Comparison of ENCODE assay signal across 8 cellular contexts in the genomic region with DNA sequence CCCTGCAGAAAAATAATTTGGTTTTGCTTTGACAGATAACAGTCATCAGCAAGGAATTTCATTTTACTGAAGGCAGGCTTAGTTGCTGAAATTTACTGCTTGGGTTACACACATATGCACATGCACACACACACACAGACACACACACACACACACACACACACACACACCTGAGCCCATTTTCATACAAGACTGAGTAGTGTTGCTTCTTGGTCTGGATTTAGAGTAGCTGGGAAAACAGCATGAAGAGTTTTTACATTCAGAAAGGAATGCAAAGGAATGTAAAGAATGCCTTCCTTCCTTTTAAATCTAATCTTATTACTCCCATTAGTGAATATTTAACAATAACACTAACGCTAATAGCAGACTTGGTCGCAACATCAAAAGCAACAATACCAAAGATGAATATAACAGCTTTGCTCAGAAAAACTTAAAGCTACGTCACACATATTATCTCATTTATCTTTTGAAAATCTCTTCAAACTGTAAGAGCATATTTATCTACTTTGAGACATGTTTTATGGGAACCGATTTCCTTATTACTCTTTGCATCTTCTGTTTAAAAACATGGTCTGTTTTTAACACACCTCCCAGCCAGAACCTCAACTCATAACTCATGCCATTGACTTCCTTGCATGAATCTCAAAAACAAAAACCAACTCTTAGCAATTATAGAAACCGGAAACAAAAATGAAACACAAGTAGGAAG. TPM values are rescaled to one million over a fixed set of nuclear protein-coding genes. Genes with fewer than 3 reads are reported as not detected.
A peak's percentile ranks its signal among the peaks of the same experiment; 100 is the strongest.
DNase-seq lines count a peak whose midpoint lies in the region; ATAC-seq and TF ChIP-seq lines count a peak whose summit lies in the region.

No MANE protein-coding gene starts in this region.

- H3K4me1 Mint-ChIP-seq in CD4-positive, alpha-beta T cell (ENCODE audit: low read depth) = peaks cover 90% of the 10 kb centered on the region
- peaks cover 43% of the 10 kb centered on the region for H3K4me1 Mint-ChIP-seq in GM23338

- no peak for DNase-seq in CD4-positive, alpha-beta T cell
- DNase-seq in GM23338 (ENCODE audit: low spot score) (peak; percentile 67), T1000 (lab: John Stamatoyannopoulos, UW) (peak; percentile 4), kidney glomerular epithelial cell (lab: John Stamatoyannopoulos, UW) (peak; percentile 77), hippocampal formation (lab: John Stamatoyannopoulos, UW) (no peak), colonic mucosa (no peak), posterior cingulate gyrus (no peak)

- H3K79me2 ChIP-seq in GM23338 (replicated peaks; ENCODE audit: insufficient read depth) = no peaks in the 10 kb centered on the region

- no peak overlapping the region for H3K9ac ChIP-seq in colonic mucosa (ENCODE audit: low read depth in 2 of 2, low read length in 2 of 2)

- peak overlapping the region; percentile 65 for H3K4me3 Mint-ChIP-seq in CD4-positive, alpha-beta T cell
- H3K4me3 Mint-ChIP-seq in GM23338 = no peak overlapping the region

- 0 out of 2 replicates have a peak, but pooled peaks cover 10% of the 10 kb centered on the region for H3K9me2 ChIP-seq in GM23338 (ENCODE audit: insufficient read depth)

- no peaks in the 10 kb centered on the region for H3K27me3 Mint-ChIP-seq in CD4-positive, alpha-beta T cell
- H3K27me3 Mint-ChIP-seq in GM23338 (ENCODE audit: insufficient read depth, low read depth, poor library complexity) = peaks cover 5% of the 10 kb centered on the region

- H2AFZ ChIP-seq in GM23338 = no peak overlapping the region

- no peaks in the 10 kb centered on the region for H4K20me1 ChIP-seq in GM23338 (replicated peaks; ENCODE audit: insufficient read depth)

- peak; percentile 64 for ATAC-seq in CD4-positive, alpha-beta T cell (ENCODE audit: poor library complexity)
- ATAC-seq in GM23338 (no peak; the same call in 2 of the 3 replicates), HG03378 (IDR thresholded peaks at IDR 0.05; ENCODE audit: unreplicated experiment) (no peak)

- CTCF ChIA-PET in CD4-positive, alpha-beta T cell (lab: Charles Lee) = interaction anchor here (2.8 kb wide), 1 partner anchor 191 kb away, joined by 6 read pairs; no protein-coding TSS in a partner anchor

- H3K9me3 Mint-ChIP-seq in CD4-positive, alpha-beta T cell = peaks cover 2% of the 10 kb centered on the region
- peaks cover 3% of the 10 kb centered on the region for H3K9me3 Mint-ChIP-seq in GM23338

- POLR2A ChIA-PET in CD4-positive, alpha-beta T cell (lab: Charles Lee) = interaction anchor here (0.6 to 6.3 kb wide), 8 partner anchors 9 to 192 kb away, joined by 3 to 38 read pairs (median 4); a partner anchor contains a TSS

- no peak overlapping the region for H3K4me3 ChIP-seq in GM23338
- H3K4me3 ChIP-seq in colonic mucosa = no peak overlapping the region

- H3K4me2 ChIP-seq in GM23338 = peak overlapping the region; percentile 39

- H3K4me1 ChIP-seq in GM23338 (ENCODE audit: insufficient read depth) (peaks cover 38% of the 10 kb centered on the region), colonic mucosa (peaks cover 7% of the 10 kb centered on the region)

- no peaks in the 10 kb centered on the region for H3F3A ChIP-seq in GM23338 (replicated peaks; ENCODE audit: low read depth)

- H3K27me3 ChIP-seq in CD4-positive, alpha-beta T cell (ENCODE audit: control insufficient read depth, insufficient read depth, low read length) = no peaks in the 10 kb centered on the region
- H3K27me3 ChIP-seq in GM23338 (ENCODE audit: insufficient read depth) (no peaks in the 10 kb centered on the region), colonic mucosa (no peaks in the 10 kb centered on the region)

- intact Hi-C loops in CD4-positive, alpha-beta T cell (cut with DNase I, micrococcal nuclease) = loop anchor here in 1 of 2 experiments (1.0 to 5.0 kb wide), 3 partner anchors 13 to 104 kb away; no protein-coding TSS in a partner anchor
- intact Hi-C loops in colonic mucosa (cut with DNase I) (no loop called here), posterior cingulate gyrus (cut with DNase I) (no loop called here)

- no peak for TF ChIP-seq CTCF in CD4-positive, alpha-beta T cell (IDR thresholded peaks at IDR 0.05)
- no peak for TF ChIP-seq CTCF in GM23338 (conservative IDR thresholded peaks at IDR 0.05; ENCODE audit: low read depth in 2 of 2)
- no peak for TF ChIP-seq CTCF in colonic mucosa (IDR thresholded peaks at IDR 0.05)

- H3K9me3 ChIP-seq in CD4-positive, alpha-beta T cell (ENCODE audit: control insufficient read depth, low read length) = no peaks in the 10 kb centered on the region
- no peaks in the 10 kb centered on the region for H3K9me3 ChIP-seq in colonic mucosa

- H3K36me3 Mint-ChIP-seq in CD4-positive, alpha-beta T cell (ENCODE audit: low read depth) = peaks cover 52% of the 10 kb centered on the region
- H3K36me3 Mint-ChIP-seq in GM23338 (ENCODE audit: low read depth) = peaks cover 4% of the 10 kb centered on the region; the same call in 1 of the 3 replicates

- H3K27ac ChIP-seq in CD4-positive, alpha-beta T cell (ENCODE audit: low read depth, low read length) = peak overlapping the region; percentile 56
- no peak overlapping the region; the same call in 1 of the 2 replicates for H3K27ac ChIP-seq in GM23338 (ENCODE audit: low read depth)
- no peak overlapping the region for H3K27ac ChIP-seq in colonic mucosa

- peak overlapping the region; percentile 91 for H3K27ac Mint-ChIP-seq in CD4-positive, alpha-beta T cell
- no peak overlapping the region; the same call in 1 of the 2 replicates for H3K27ac Mint-ChIP-seq in GM23338

- H3K36me3 ChIP-seq in GM23338 (ENCODE audit: insufficient read depth) (no peaks in the 10 kb centered on the region), colonic mucosa (no peaks in the 10 kb centered on the region)

TF ChIP-seq in GM23338, 12 proteins besides CTCF, POLR2A, EP300 and RAD21:
- TF ChIP-seq EZH2phosphoT487 (IDR thresholded peaks at IDR 0.05; ENCODE audit: unreplicated experiment) (no peak), POLR2AphosphoS5 (IDR thresholded peaks at IDR 0.05; ENCODE audit: low read depth) (no peak), STAT1 (IDR thresholded peaks at IDR 0.05; ENCODE audit: unreplicated experiment) (no peak), ZNF114 (CRISPR knock-in tag; IDR thresholded peaks at IDR 0.05) (no peak), ZNF331 (CRISPR knock-in tag; IDR thresholded peaks at IDR 0.05; ENCODE audit: low read depth) (no peak), JUNB (IDR thresholded peaks at IDR 0.05; ENCODE audit: unreplicated experiment) (no peak), NANOG (IDR thresholded peaks at IDR 0.05; ENCODE audit: borderline replicate concordance) (peak; percentile 15; the same call in 1 of the 2 replicates)
- TF ChIP-seq, protein P1, sequence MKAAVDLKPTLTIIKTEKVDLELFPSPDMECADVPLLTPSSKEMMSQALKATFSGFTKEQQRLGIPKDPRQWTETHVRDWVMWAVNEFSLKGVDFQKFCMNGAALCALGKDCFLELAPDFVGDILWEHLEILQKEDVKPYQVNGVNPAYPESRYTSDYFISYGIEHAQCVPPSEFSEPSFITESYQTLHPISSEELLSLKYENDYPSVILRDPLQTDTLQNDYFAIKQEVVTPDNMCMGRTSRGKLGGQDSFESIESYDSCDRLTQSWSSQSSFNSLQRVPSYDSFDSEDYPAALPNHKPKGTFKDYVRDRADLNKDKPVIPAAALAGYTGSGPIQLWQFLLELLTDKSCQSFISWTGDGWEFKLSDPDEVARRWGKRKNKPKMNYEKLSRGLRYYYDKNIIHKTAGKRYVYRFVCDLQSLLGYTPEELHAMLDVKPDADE (IDR thresholded peaks at IDR 0.05) = no peak

RNA-seq across cellular contexts. Expression of a gene that starts 32.5 kb away (rescaled TPM):
- 10 to 100 TPM; 55.7 to 56.4 TPM for total RNA-seq in CD4-positive, alpha-beta T cell
- total RNA-seq in GM23338 (2014; rRNA removed; shearing (Covaris generic)) = 6.8 and 7.2 TPM in 2 replicates
- polyA plus RNA-seq in GM23338 (2016; fragmentation: Nextera tagmentation; extraction: Ambion mirVana) = 3.3 and 4.6 TPM in 2 replicates
- 10 to 100 TPM in 1 of 2 donors, 1 to 10 TPM in 1; 4.0 to 10.2 TPM for total RNA-seq in colonic mucosa

Comparison
In these comparisons a context has a peak if more than half of its experiments do, and no peak if none do; other contexts are left out.
1. DNase-seq: peak in GM23338 (single experiment), T1000 (single experiment) and kidney glomerular epithelial cell (single experiment); none in CD4-positive, alpha-beta T cell (0 of 10), hippocampal formation (0 of 2), colonic mucosa (single experiment) and posterior cingulate gyrus (0 of 10).